Comparison of ENCODE assay signal across 26 cellular contexts in the genomic region with DNA sequence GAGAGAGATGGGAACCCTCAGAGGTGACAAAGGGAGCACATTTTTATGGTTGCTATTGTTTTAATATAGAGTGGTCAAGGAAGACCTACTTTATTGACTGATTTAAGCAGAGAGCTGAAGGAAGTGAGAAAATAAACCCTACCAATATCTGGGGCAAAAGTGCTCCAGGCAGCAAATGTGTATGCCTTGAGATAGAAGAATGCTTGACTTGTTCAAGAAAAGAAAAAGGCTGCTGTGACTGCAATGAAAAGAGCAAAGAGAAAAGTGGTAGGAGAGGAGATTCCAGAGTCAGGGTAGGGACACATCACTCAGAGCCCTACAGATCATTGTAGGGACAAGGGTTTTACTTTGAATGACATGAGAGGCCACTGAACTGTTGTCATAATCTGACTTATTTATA. TPM values are rescaled to one million over a fixed set of nuclear protein-coding genes. Genes with fewer than 3 reads are reported as not detected.
"Had no signal": no experiment of that assay in that cellular context is flagged by ENCODE, and none has a peak within 500 bp of the region (broad histone marks: within the 10 kb centered on the region; RNA-seq: fewer than 3 reads in every experiment).

No MANE protein-coding gene starts in this region.

- H3K4me3 ChIP-seq: coronary artery, heart left ventricle, lung, psoas muscle, right lobe of liver, testis, tibial nerve, upper lobe of right lung had no signal

- H3K4me1 Mint-ChIP-seq: nephron progenitor cell had no signal

- ATAC-seq: heart left ventricle; left colon; left ventricle myocardium superior; naive thymus-derived CD4-positive, alpha-beta T cell; psoas muscle; right lobe of liver; stimulated activated effector memory CD8-positive, alpha-beta T cell treated with anti-CD3 and anti-CD28 coated beads, Interleukin-12 subunit alpha, Interleukin-12 subunit beta, amount 100 ng/mL, for 72 hours; stimulated activated naive CD8-positive, alpha-beta T cell treated with anti-CD3 and anti-CD28 coated beads, Interleukin-15, amount 100 ng/mL, for 72 hours; upper lobe of right lung had no signal

- H3K27ac Mint-ChIP-seq: nephron progenitor cell; stimulated activated effector memory CD8-positive, alpha-beta T cell treated with anti-CD3 and anti-CD28 coated beads, Interleukin-12 subunit alpha, Interleukin-12 subunit beta, amount 100 ng/mL, for 72 hours; stimulated activated naive CD8-positive, alpha-beta T cell treated with anti-CD3 and anti-CD28 coated beads, Interleukin-15, amount 100 ng/mL, for 72 hours had no signal

- DNase-seq: effector CD8-positive, alpha-beta T cell; heart left ventricle; hippocampal formation; left colon; left ventricle myocardium superior; mesendoderm; naive thymus-derived CD4-positive, alpha-beta T cell; nephron progenitor cell; psoas muscle; retina; right lobe of liver; stimulated activated CD4-positive, alpha-beta T cell treated with anti-CD3 and anti-CD28 coated beads, Interleukin-4, amount 100 ng/mL, for 1 hour; stimulated activated CD8-positive, alpha-beta memory T cell treated with anti-CD3 and anti-CD28 coated beads, Interleukin-4, amount 100 ng/mL, for 48 hours; stimulated activated naive CD8-positive, alpha-beta T cell treated with anti-CD3 and anti-CD28 coated beads, Interleukin-15, amount 100 ng/mL, for 72 hours; testis; upper lobe of right lung had no signal

- H3K36me3 Mint-ChIP-seq: stimulated activated effector memory CD8-positive, alpha-beta T cell treated with anti-CD3 and anti-CD28 coated beads, Interleukin-12 subunit alpha, Interleukin-12 subunit beta, amount 100 ng/mL, for 72 hours had no signal

- H3K9me3 ChIP-seq: heart left ventricle, neutrophil, psoas muscle, right lobe of liver, testis, tibial nerve, upper lobe of right lung had no signal

- H3K27me3 ChIP-seq: heart left ventricle, neutrophil, right lobe of liver, testis, tibial nerve, upper lobe of right lung had no signal

- H3K4me1 ChIP-seq: heart left ventricle, psoas muscle, right lobe of liver, testis, tibial nerve, upper lobe of right lung had no signal

- H3K36me3 ChIP-seq: heart left ventricle, neutrophil, right lobe of liver, tibial nerve, upper lobe of right lung had no signal

- H3K27me3 Mint-ChIP-seq: naive thymus-derived CD4-positive, alpha-beta T cell; stimulated activated naive CD8-positive, alpha-beta T cell treated with anti-CD3 and anti-CD28 coated beads, Interleukin-15, amount 100 ng/mL, for 72 hours had no signal

- H3K9me3 Mint-ChIP-seq: nephron progenitor cell; stimulated activated effector memory CD8-positive, alpha-beta T cell treated with anti-CD3 and anti-CD28 coated beads, Interleukin-12 subunit alpha, Interleukin-12 subunit beta, amount 100 ng/mL, for 72 hours had no signal

- H3K4me3 Mint-ChIP-seq: naive thymus-derived CD4-positive, alpha-beta T cell; nephron progenitor cell; stimulated activated effector memory CD8-positive, alpha-beta T cell treated with anti-CD3 and anti-CD28 coated beads, Interleukin-12 subunit alpha, Interleukin-12 subunit beta, amount 100 ng/mL, for 72 hours; stimulated activated naive CD8-positive, alpha-beta T cell treated with anti-CD3 and anti-CD28 coated beads, Interleukin-15, amount 100 ng/mL, for 72 hours had no signal

- FAIRE-seq: frontal cortex had no signal

- H3K27ac ChIP-seq: coronary artery, heart left ventricle, neutrophil, psoas muscle, right lobe of liver, testis, tibial nerve, upper lobe of right lung had no signal

RNA-seq across cellular contexts. Expression of a gene that starts 26.0 kb away (rescaled TPM):
- total RNA-seq: dermis microvascular lymphatic vessel endothelial cell, frontal cortex, glomerular endothelial cell, kidney epithelial cell, osteoblast, right lobe of liver had no signal
- polyA plus RNA-seq: heart left ventricle had no signal
